ENCODE assay signal across 25 cellular contexts in genomic region chr2:149158957-149159356, GRCh38.
"Had no signal": no experiment of that assay in that cellular context is flagged by ENCODE, and none has a peak within 500 bp of the region (broad histone marks: within the 10 kb centered on the region; RNA-seq: fewer than 3 reads in every experiment).

No MANE protein-coding gene starts in this region.

- H3K27me3 ChIP-seq: colonic mucosa, esophagus squamous epithelium, gastrocnemius medialis had no signal

- H3K27ac ChIP-seq: colonic mucosa, epithelial cell of prostate, esophagus squamous epithelium, gastrocnemius medialis, heart right ventricle, left ventricle myocardium inferior, lower lobe of right lung had no signal

- H3K36me3 Mint-ChIP-seq: mesothelial cell of epicardium had no signal

- H3K27ac Mint-ChIP-seq: dendritic cell treated with granulocyte-macrophage colony-stimulating factor and Interleukin-4, amounts not matched to agents 40 ng/mL and 50 ng/mL, for 4 days; effector memory CD8-positive, alpha-beta T cell; endodermal cell; mesothelial cell of epicardium; naive B cell had no signal

- H3K9me3 ChIP-seq: colonic mucosa, esophagus squamous epithelium, gastrocnemius medialis, heart right ventricle, left ventricle myocardium inferior, lower lobe of right lung, mucosa of descending colon had no signal

- H3K4me3 Mint-ChIP-seq: dendritic cell treated with granulocyte-macrophage colony-stimulating factor and Interleukin-4, amounts not matched to agents 40 ng/mL and 50 ng/mL, for 4 days; effector memory CD8-positive, alpha-beta T cell; endodermal cell; mesothelial cell of epicardium; naive B cell had no signal

- DNase-seq: colonic mucosa; cortex of kidney; effector CD8-positive, alpha-beta T cell; effector memory CD8-positive, alpha-beta T cell; endodermal cell; erythroblast; esophagus squamous epithelium; foreskin fibroblast; foreskin melanocyte; gastrocnemius medialis; glutamatergic neuron; head of caudate nucleus; heart right ventricle; hippocampal formation; left cardiac atrium; left ventricle myocardium inferior; lower lobe of right lung; mesenchymal stem cell; mucosa of descending colon; naive B cell had no signal

- H3K9me3 Mint-ChIP-seq: dendritic cell treated with granulocyte-macrophage colony-stimulating factor and Interleukin-4, amounts not matched to agents 40 ng/mL and 50 ng/mL, for 4 days; effector memory CD8-positive, alpha-beta T cell; endodermal cell; mesothelial cell of epicardium had no signal

- H3K36me3 ChIP-seq: colonic mucosa, esophagus squamous epithelium, gastrocnemius medialis, heart right ventricle, left ventricle myocardium inferior, lower lobe of right lung had no signal

- H3K4me1 ChIP-seq: colonic mucosa, gastrocnemius medialis, left ventricle myocardium inferior, lower lobe of right lung had no signal

- ATAC-seq: effector memory CD8-positive, alpha-beta T cell; esophagus mucosa; gastrocnemius medialis; heart right ventricle; left cardiac atrium; left lobe of liver; lower lobe of right lung; mucosa of descending colon had no signal

- H3K4me3 ChIP-seq: colonic mucosa, esophagus squamous epithelium, gastrocnemius medialis, heart right ventricle, left ventricle myocardium inferior, lower lobe of right lung, mucosa of descending colon had no signal
